1 cellular context compared by ENCODE assay signal in genomic region chr11:2137202-2138071, GRCh38.
A peak's percentile ranks its signal among the peaks of the same experiment; 100 is the strongest.
TF ChIP-seq lines count a peak whose summit lies in the region.

No MANE protein-coding gene starts in this region.

TF ChIP-seq in HepG2, 621 proteins besides CTCF, POLR2A, EP300 and RAD21 (continued from another document):
- TF ChIP-seq ZNF770 (CRISPR knock-in tag; IDR thresholded peaks at IDR 0.05) = no peak
- no peak for TF ChIP-seq ZNF737 (CRISPR knock-in tag; IDR thresholded peaks at IDR 0.05; ENCODE audit: borderline replicate concordance)
- peak; percentile 16; the same call in 1 of the 2 replicates for TF ChIP-seq HOXA3 (CRISPR knock-in tag; IDR thresholded peaks at IDR 0.05)
- no peak for TF ChIP-seq RBAK (CRISPR knock-in tag; IDR thresholded peaks at IDR 0.05)
- no peak for TF ChIP-seq DZIP1 (CRISPR knock-in tag; IDR thresholded peaks at IDR 0.05)
- TF ChIP-seq ESRRA (CRISPR knock-in tag; IDR thresholded peaks at IDR 0.05; ENCODE audit: low read depth) = no peak
- no peak for TF ChIP-seq SRY (CRISPR knock-in tag; IDR thresholded peaks at IDR 0.05)
- no peak for TF ChIP-seq ZNF841 (CRISPR knock-in tag; IDR thresholded peaks at IDR 0.05; ENCODE audit: borderline replicate concordance)
- TF ChIP-seq HNRNPK (IDR thresholded peaks at IDR 0.05; ENCODE audit: low read depth, low read length, poor library complexity, severe bottlenecking) = peak; percentile 3
- no peak for TF ChIP-seq ZNF10 (CRISPR knock-in tag; IDR thresholded peaks at IDR 0.05; ENCODE audit: borderline replicate concordance, low read depth)
- 0 out of 2 replicates have a peak, but pooled peaks have one; percentile 99 for TF ChIP-seq SSRP1 (CRISPR knock-in tag; IDR thresholded peaks at IDR 0.05)
- TF ChIP-seq CCDC6 (CRISPR knock-in tag; IDR thresholded peaks at IDR 0.05) = no peak
- no peak for TF ChIP-seq STAT5B (CRISPR knock-in tag; IDR thresholded peaks at IDR 0.05)
- TF ChIP-seq JUNB (CRISPR knock-in tag; IDR thresholded peaks at IDR 0.05; ENCODE audit: borderline replicate concordance) = peak; percentile 35; the same call in 1 of the 2 replicates
- no peak for TF ChIP-seq ZNF354B (CRISPR knock-in tag; IDR thresholded peaks at IDR 0.05)
- TF ChIP-seq ZNF30 (CRISPR knock-in tag; IDR thresholded peaks at IDR 0.05) = no peak; the same call in 1 of the 2 replicates
- TF ChIP-seq GLI4 (CRISPR knock-in tag; IDR thresholded peaks at IDR 0.05; ENCODE audit: borderline replicate concordance) = no peak
- 0 out of 2 replicates have a peak, but pooled peaks have one; percentile 19 for TF ChIP-seq IRF2 (CRISPR knock-in tag; IDR thresholded peaks at IDR 0.05)
- TF ChIP-seq ZNF160 (CRISPR knock-in tag; IDR thresholded peaks at IDR 0.05) = peak; percentile 14; the same call in 1 of the 2 replicates
